1 cellular context compared by ENCODE assay signal in the genomic region with DNA sequence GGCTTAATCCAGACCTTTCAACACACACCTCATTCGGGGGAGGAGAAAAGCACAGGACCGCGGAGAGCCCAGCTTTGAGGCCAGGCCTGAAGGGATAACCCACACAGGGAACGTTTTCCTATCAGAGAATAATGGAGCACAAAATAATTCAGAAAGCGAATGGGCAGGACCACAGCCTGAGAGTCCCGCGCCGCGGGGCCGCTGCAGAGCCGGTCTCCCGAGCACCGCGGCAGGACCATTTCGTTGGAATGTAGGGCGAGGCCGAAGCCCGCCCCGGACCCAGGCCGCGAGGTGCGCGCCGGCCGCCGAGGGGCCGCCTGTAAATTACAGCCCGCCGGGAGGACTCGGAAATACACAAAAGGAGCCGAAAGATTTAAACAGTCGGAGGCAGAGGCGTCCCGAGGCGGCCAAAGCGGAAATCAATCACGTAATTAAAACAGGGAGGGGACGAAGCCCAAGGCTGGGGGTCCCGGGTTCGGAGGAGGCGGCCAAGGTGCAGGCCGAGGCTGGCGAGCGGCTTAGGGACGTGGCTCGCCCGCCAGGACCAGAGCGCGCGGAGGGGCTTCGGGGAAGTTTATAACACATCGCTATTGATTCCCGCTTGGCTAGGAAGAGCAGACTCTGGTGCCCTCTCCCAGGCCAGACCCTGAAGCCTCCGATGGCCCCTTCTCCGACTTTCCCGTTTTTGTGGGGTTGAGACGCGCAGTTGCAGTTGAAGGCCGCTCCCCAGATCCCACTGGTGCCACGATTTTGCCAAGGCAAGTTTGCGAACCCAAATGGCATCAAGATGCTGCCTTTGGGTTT.
TF ChIP-seq lines count a peak whose summit lies in the region.

No MANE protein-coding gene starts in this region.

TF ChIP-seq in endothelial cell of umbilical vein, 7 proteins besides CTCF, POLR2A, EP300 and RAD21:
- TF ChIP-seq FOS (IDR thresholded peaks at IDR 0.05; ENCODE audit: borderline replicate concordance, insufficient read depth, low read length) (no peak), MYC (IDR thresholded peaks at IDR 0.05; ENCODE audit: low read depth, low read length) (no peak), POLR2AphosphoS5 (IDR thresholded peaks at IDR 0.05; ENCODE audit: insufficient read depth, low read depth, low read length) (no peak), GATA2 (IDR thresholded peaks at IDR 0.05; ENCODE audit: insufficient read depth, insufficient read length, low read depth, low read length) (no peak), EZH2 (IDR thresholded peaks at IDR 0.05; ENCODE audit: borderline replicate concordance, low read depth, low read length, severe bottlenecking) (peak; percentile 99)
- TF ChIP-seq, protein P1, sequence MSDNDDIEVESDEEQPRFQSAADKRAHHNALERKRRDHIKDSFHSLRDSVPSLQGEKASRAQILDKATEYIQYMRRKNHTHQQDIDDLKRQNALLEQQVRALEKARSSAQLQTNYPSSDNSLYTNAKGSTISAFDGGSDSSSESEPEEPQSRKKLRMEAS (IDR thresholded peaks at IDR 0.05; ENCODE audit: insufficient read depth, insufficient read length) = no peak
